ENCODE assay signal across 27 cellular contexts in the genomic region with DNA sequence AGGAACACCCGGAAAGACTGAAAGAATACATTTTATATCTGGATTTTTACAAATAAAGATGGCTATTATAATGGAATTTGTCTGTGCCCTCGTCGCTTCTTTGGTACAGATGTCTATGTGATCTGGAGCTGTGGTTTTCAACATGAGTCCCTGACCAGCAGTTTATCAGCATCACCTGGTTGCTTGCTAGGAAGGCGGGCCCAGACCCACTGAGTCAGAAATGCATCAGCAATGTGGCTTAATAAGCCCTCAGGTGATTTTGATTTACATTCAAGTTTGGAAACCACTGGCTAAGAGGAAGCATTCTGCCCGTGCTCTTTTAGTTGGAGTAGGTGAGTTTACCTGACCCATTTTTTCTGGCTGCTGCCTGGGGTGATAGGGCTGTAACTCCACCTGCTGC. TPM values are rescaled to one million over a fixed set of nuclear protein-coding genes. Genes with fewer than 3 reads are reported as not detected.
DNase-seq lines count a peak whose midpoint lies in the region; ATAC-seq, FAIRE-seq and TF ChIP-seq lines count a peak whose summit lies in the region.
"Had no signal": no experiment of that assay in that cellular context is flagged by ENCODE, and none has a peak within 500 bp of the region (broad histone marks: within the 10 kb centered on the region; RNA-seq: fewer than 3 reads in every experiment).

No MANE protein-coding gene starts in this region.

- peaks cover 58 to 72% of the 10 kb centered on the region in 2 experiments; a peak in 3 of 4 replicates for H3K36me3 ChIP-seq in HCT116 (ENCODE audit: control insufficient read depth in 1 of 2, insufficient read depth in 2 of 2, low read length in 2 of 2)
- H3K36me3 ChIP-seq in bronchial epithelial cell (ENCODE audit: control insufficient read depth, insufficient read depth, low read length) = peaks cover 31% of the 10 kb centered on the region
- peaks cover 16 to 91% of the 10 kb centered on the region in 2 donors for H3K36me3 ChIP-seq in left lung
- peaks cover 12 to 100% (median 73%) of the 10 kb centered on the region in 6 donors for H3K36me3 ChIP-seq in spleen

- TF ChIP-seq CTCF in HCT116 (IDR thresholded peaks at IDR 0.05 in 2 of 3, conservative IDR thresholded peaks at IDR 0.05 in 1 of 3; ENCODE audit: borderline replicate concordance in 1 of 3, insufficient read depth in 1 of 3, low read depth in 2 of 3, low read length in 2 of 3) = no peak
- TF ChIP-seq CTCF in bronchial epithelial cell (IDR thresholded peaks at IDR 0.05; ENCODE audit: insufficient read depth, low read length, severe bottlenecking) = no peak
- TF ChIP-seq CTCF in left lung (IDR thresholded peaks at IDR 0.05) = no peak
- no peak for TF ChIP-seq CTCF in spleen (IDR thresholded peaks at IDR 0.05 in 8 of 11, conservative IDR thresholded peaks at IDR 0.05 in 3 of 11)

- no peaks in the 10 kb centered on the region for H3K27me3 Mint-ChIP-seq in activated naive CD4-positive, alpha-beta T cell treated with anti-CD3 and anti-CD28 coated beads, Interleukin-2, amount 10 ng/mL, durations not matched to agents 7 days and 5 days
- H3K27me3 Mint-ChIP-seq: natural killer cell treated with Interleukin-12 subunit alpha and Interleukin-12 subunit beta and Interleukin-15 and Interleukin-18, amount 100 ng/mL, for 72 hours had no signal

- H2AFZ ChIP-seq in HCT116 (ENCODE audit: low read depth, low read length, poor library complexity, severe bottlenecking) = no peak overlapping the region

- RAD21 ChIA-PET in HCT116 (lab: Charles Lee; ENCODE audit: low non-redundant PET in 1 of 2, low total read pairs in 2 of 2, uncharacterized antibody in 2 of 2, unreplicated experiment in 2 of 2) = no interaction called here

- peaks cover 39 to 57% of the 10 kb centered on the region in 2 donors for H3K36me3 Mint-ChIP-seq in activated naive CD4-positive, alpha-beta T cell treated with anti-CD3 and anti-CD28 coated beads, Interleukin-2, amount 50 U/mL, for 72 hours
- peaks cover 80% of the 10 kb centered on the region for H3K36me3 Mint-ChIP-seq in activated naive CD4-positive, alpha-beta T cell treated with anti-CD3 and anti-CD28 coated beads, Interleukin-2, amount 10 ng/mL, durations not matched to agents 7 days and 5 days

- H3K4me2 ChIP-seq in HCT116 (ENCODE audit: low read length) = no peak overlapping the region

- CTCF ChIA-PET in activated naive CD4-positive, alpha-beta T cell treated with anti-CD3 and anti-CD28 coated beads, Interleukin-2, amount 10 ng/mL, durations not matched to agents 7 days and 5 days (lab: Charles Lee) = interaction anchor here (0.6 kb wide), 1 partner anchor 555 kb away, joined by 4 read pairs; no protein-coding TSS in a partner anchor
- CTCF ChIA-PET in HCT116 (lab: Charles Lee) = no interaction called here

- FAIRE-seq in bronchial epithelial cell (lab: Jason Lieb, UNC) = peak; percentile 13
- FAIRE-seq: frontal cortex, HepG2, pancreas had no signal

- no peak for TF ChIP-seq RAD21 in HCT116 (IDR thresholded peaks at IDR 0.05; ENCODE audit: low read depth)

- no peaks in the 10 kb centered on the region for H3K9me3 ChIP-seq in HCT116 (ENCODE audit: control insufficient read depth in 1 of 2, insufficient read depth in 1 of 2, low read depth in 1 of 2, low read length in 2 of 2)
- no peaks in the 10 kb centered on the region for H3K9me3 ChIP-seq in left lung
- H3K9me3 ChIP-seq in spleen = no peaks in the 10 kb centered on the region
- H3K9me3 ChIP-seq: pancreas, SJSA1, thyroid gland had no signal

- no peaks in the 10 kb centered on the region for H3K27me3 ChIP-seq in HCT116 (ENCODE audit: insufficient read depth, low read length)
- H3K27me3 ChIP-seq in bronchial epithelial cell (ENCODE audit: control insufficient read depth, insufficient read depth, low read length) = no peaks in the 10 kb centered on the region
- no peaks in the 10 kb centered on the region for H3K27me3 ChIP-seq in left lung
- no peaks in the 10 kb centered on the region for H3K27me3 ChIP-seq in spleen (replicated peaks in 1 of 7)
- H3K27me3 ChIP-seq: brain microvascular endothelial cell, pancreas, SJSA1, thyroid gland had no signal

- H3K4me3 ChIP-seq in HCT116 (replicated peaks in 1 of 2; ENCODE audit: low read depth in 1 of 2, low read length in 2 of 2) = no peak overlapping the region
- no peak overlapping the region for H3K4me3 ChIP-seq in bronchial epithelial cell (ENCODE audit: low read depth, low read length)
- H3K4me3 ChIP-seq in left lung = no peak overlapping the region
- no peak overlapping the region for H3K4me3 ChIP-seq in spleen
- H3K4me3 ChIP-seq: pancreas, SJSA1, thyroid gland had no signal

- H3K9ac ChIP-seq in HCT116 (ENCODE audit: low read length) = no peak overlapping the region

- intact Hi-C loops in HCT116 (cut with micrococcal nuclease) (no loop called here), left lung (cut with DNase I) (no loop called here), spleen (cut with DNase I; ENCODE audit: low total_unique reads) (no loop called here)

- H3K4me1 ChIP-seq in HCT116 (ENCODE audit: control insufficient read depth in 1 of 2, insufficient read depth in 2 of 2, low read length in 2 of 2) = peaks cover 0 to 8% of the 10 kb centered on the region in 2 experiments; a peak in 1 of 4 replicates
- H3K4me1 ChIP-seq in left lung = no peaks in the 10 kb centered on the region
- no peaks in the 10 kb centered on the region for H3K4me1 ChIP-seq in spleen
- H3K4me1 ChIP-seq: SJSA1, thyroid gland had no signal

- TF ChIP-seq POLR2A in HCT116 (IDR thresholded peaks at IDR 0.05; ENCODE audit: borderline replicate concordance, extremely low read depth, insufficient read depth, insufficient read length) = no peak
- no peak for TF ChIP-seq POLR2A in spleen (IDR thresholded peaks at IDR 0.05)

- H3K79me2 ChIP-seq in HCT116 (ENCODE audit: insufficient read depth, low read length) = no peaks in the 10 kb centered on the region

- H3K4me1 Mint-ChIP-seq in activated naive CD4-positive, alpha-beta T cell treated with anti-CD3 and anti-CD28 coated beads, Interleukin-2, amount 10 ng/mL, durations not matched to agents 7 days and 5 days = peaks cover 18% of the 10 kb centered on the region

- no peak for ATAC-seq in activated naive CD4-positive, alpha-beta T cell treated with anti-CD3 and anti-CD28 coated beads, Interleukin-2, amount 50 U/mL, for 72 hours
- no peak for ATAC-seq in HCT116
- ATAC-seq in left lung = peak; percentile 6
- ATAC-seq: HepG2; natural killer cell treated with Interleukin-12 subunit alpha and Interleukin-12 subunit beta and Interleukin-15 and Interleukin-18, amount 100 ng/mL, for 72 hours had no signal

- H3K9me3 Mint-ChIP-seq in activated naive CD4-positive, alpha-beta T cell treated with anti-CD3 and anti-CD28 coated beads, Interleukin-2, amount 50 U/mL, for 72 hours = no peaks in the 10 kb centered on the region
- H3K9me3 Mint-ChIP-seq in activated naive CD4-positive, alpha-beta T cell treated with anti-CD3 and anti-CD28 coated beads, Interleukin-2, amount 10 ng/mL, durations not matched to agents 7 days and 5 days = no peaks in the 10 kb centered on the region
- H3K9me3 Mint-ChIP-seq: mesothelial cell of epicardium; natural killer cell treated with Interleukin-12 subunit alpha and Interleukin-12 subunit beta and Interleukin-15 and Interleukin-18, amount 100 ng/mL, for 72 hours had no signal

- no peak overlapping the region for H3K4me3 Mint-ChIP-seq in activated naive CD4-positive, alpha-beta T cell treated with anti-CD3 and anti-CD28 coated beads, Interleukin-2, amount 10 ng/mL, durations not matched to agents 7 days and 5 days
- H3K4me3 Mint-ChIP-seq: mesothelial cell of epicardium; natural killer cell treated with Interleukin-12 subunit alpha and Interleukin-12 subunit beta and Interleukin-15 and Interleukin-18, amount 100 ng/mL, for 72 hours had no signal

- POLR2A ChIA-PET in HCT116 (lab: Charles Lee) = no interaction called here

- no peak for DNase-seq in activated naive CD4-positive, alpha-beta T cell treated with anti-CD3 and anti-CD28 coated beads, Interleukin-2, amount 50 U/mL, for 72 hours (ENCODE audit: low spot score in 2 of 2)
- no peak for DNase-seq in activated naive CD4-positive, alpha-beta T cell treated with anti-CD3 and anti-CD28 coated beads, Interleukin-2, amount 10 ng/mL, durations not matched to agents 7 days and 5 days
- DNase-seq in HCT116 (ENCODE audit: low read depth, low spot score) = no peak
- peak; percentile 96 for DNase-seq in bronchial epithelial cell (ENCODE audit: low read depth)
- DNase-seq in left lung = no peak
- DNase-seq in spleen = no peak
- no peak for DNase-seq in T-helper 9 cell
- DNase-seq in NCI-H2227 (lab: John Stamatoyannopoulos, UW; ENCODE audit: unreplicated experiment) = no peak
- DNase-seq: activated CD4-positive, alpha-beta T cell treated with anti-CD3 and anti-CD28 coated beads, Interleukin-2, amount 50 U/mL, for 4 hours; activated T-cell treated with anti-CD3 and anti-CD28 coated beads, Interleukin-2, amount 50 U/mL, for 1 hour; brain microvascular endothelial cell; GF-D8; kidney glomerular epithelial cell; NCI-H1436 treated with DMSO at 0.1 percent for 48 hours; NCI-H748 treated with DMSO at 0.1 percent for 48 hours; pancreas; stimulated activated CD4-positive, alpha-beta T cell treated with anti-CD3 and anti-CD28 coated beads, Interleukin-1b, Interleukin-23, amount 100 ng/mL, for 48 hours; stimulated activated naive CD4-positive, alpha-beta T cell; T-helper 2 cell; thyroid gland; WERI-Rb-1 had no signal

- H3K9me2 ChIP-seq in HCT116 (ENCODE audit: insufficient read depth) = no peaks in the 10 kb centered on the region

- WGBS in spleen, 5 donors = 89 to 96% (median 93%) methylated on average over 5 of the region's 5 CpGs

- peak overlapping the region; percentile 60 to 95 for H3K27ac Mint-ChIP-seq in activated naive CD4-positive, alpha-beta T cell treated with anti-CD3 and anti-CD28 coated beads, Interleukin-2, amount 50 U/mL, for 72 hours
- no peak overlapping the region for H3K27ac Mint-ChIP-seq in activated naive CD4-positive, alpha-beta T cell treated with anti-CD3 and anti-CD28 coated beads, Interleukin-2, amount 10 ng/mL, durations not matched to agents 7 days and 5 days
- H3K27ac Mint-ChIP-seq: mesothelial cell of epicardium had no signal

- H3K27ac ChIP-seq in HCT116 (ENCODE audit: low read depth, low read length) (no peak overlapping the region), left lung (no peak overlapping the region), spleen (no peak overlapping the region)
- H3K27ac ChIP-seq: brain microvascular endothelial cell, C4-2B, SJSA1, thyroid gland, WERI-Rb-1 had no signal

- no peaks in the 10 kb centered on the region for H4K20me1 ChIP-seq in HCT116 (ENCODE audit: insufficient read depth)

- no TSS peak for BruUV-seq in HCT116 (replicated peaks; lab: Mats Ljungman, UMichigan)

TF ChIP-seq in HCT116, 20 proteins besides CTCF, POLR2A, EP300 and RAD21:
- TF ChIP-seq POLR2AphosphoS5 (IDR thresholded peaks at IDR 0.05; ENCODE audit: low read depth, low read length) = peak; percentile 21; the same call in 1 of the 2 replicates
- TF ChIP-seq FOSL1 (IDR thresholded peaks at IDR 0.05; ENCODE audit: low read depth) = no peak

RNA-seq across cellular contexts. Expression of a gene that starts 31.7 kb away (rescaled TPM):
- 100 to 1,000 TPM; 220 to 337 TPM for total RNA-seq in activated naive CD4-positive, alpha-beta T cell treated with anti-CD3 and anti-CD28 coated beads, Interleukin-2, amount 50 U/mL, for 72 hours
- 290 TPM for total RNA-seq in HCT116 (2021; ENCODE audit: unreplicated experiment)
- 325 and 338 TPM in 2 replicates for polyA plus RNA-seq in HCT116 (2012)
- total RNA-seq in bronchial epithelial cell = 123 and 177 TPM in 2 replicates
- total RNA-seq in left lung = 100 to 1,000 TPM; 686 to 731 TPM
- 100 to 1,000 TPM; 123 to 209 (median 141) TPM for total RNA-seq in spleen
- 10 to 100 TPM; 34.5 to 62.0 (median 49.2) TPM for polyA plus RNA-seq in spleen
